ENCODE assay signal across 18 cellular contexts in the genomic region with DNA sequence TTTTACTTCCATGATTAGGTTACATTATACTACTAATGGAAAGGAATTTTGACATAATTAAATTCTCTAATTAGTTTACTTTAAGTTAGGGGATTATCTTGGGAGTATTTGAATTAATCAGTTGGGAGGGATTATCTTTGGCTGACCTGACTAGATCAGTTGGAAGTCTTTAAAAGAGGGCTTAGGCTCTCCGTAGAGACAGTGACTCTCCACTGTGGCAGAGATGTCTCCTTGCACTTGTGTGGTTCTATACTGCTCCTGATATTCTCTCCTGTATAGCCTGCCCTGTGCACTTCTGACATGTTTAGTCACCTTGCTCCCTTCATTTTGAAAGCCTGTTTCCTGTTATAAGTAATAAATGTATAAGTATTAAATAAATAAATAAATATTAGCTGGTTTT.
A peak's percentile ranks its signal among the peaks of the same experiment; 100 is the strongest.
DNase-seq lines count a peak whose midpoint lies in the region; ATAC-seq and TF ChIP-seq lines count a peak whose summit lies in the region.
"Had no signal": no experiment of that assay in that cellular context is flagged by ENCODE, and none has a peak within 500 bp of the region (broad histone marks: within the 10 kb centered on the region; RNA-seq: fewer than 3 reads in every experiment).

No MANE protein-coding gene starts in this region.

- TF ChIP-seq CTCF in GM23338 (conservative IDR thresholded peaks at IDR 0.05; ENCODE audit: low read depth in 2 of 2) (no peak), WERI-Rb-1 (IDR thresholded peaks at IDR 0.05; ENCODE audit: low read depth, low read length) (no peak), neural progenitor cell (IDR thresholded peaks at IDR 0.05) (no peak), Peyer's patch (IDR thresholded peaks at IDR 0.05) (no peak)

- H3K27me3 ChIP-seq in GM23338 (ENCODE audit: insufficient read depth) (no peaks in the 10 kb centered on the region), WERI-Rb-1 (ENCODE audit: insufficient read depth, low read depth, severe bottlenecking) (no peaks in the 10 kb centered on the region), neural progenitor cell (no peaks in the 10 kb centered on the region), Peyer's patch (no peaks in the 10 kb centered on the region)

- H3K36me3 Mint-ChIP-seq in GM23338 (ENCODE audit: low read depth), result 0 out of 3 replicates have a peak, but pooled peaks cover 3% of the 10 kb centered on the region
- H3K36me3 Mint-ChIP-seq in neural progenitor cell, result no peaks in the 10 kb centered on the region
- H3K36me3 Mint-ChIP-seq: CD4-positive, alpha-beta memory T cell had no signal

- no peaks in the 10 kb centered on the region for H4K20me1 ChIP-seq in GM23338 (replicated peaks; ENCODE audit: insufficient read depth)
- H4K20me1 ChIP-seq in neural progenitor cell (ENCODE audit: low read depth), result no peaks in the 10 kb centered on the region

- no peaks in the 10 kb centered on the region; the same call in 2 of the 3 replicates for H3K4me1 Mint-ChIP-seq in GM23338
- no peaks in the 10 kb centered on the region for H3K4me1 Mint-ChIP-seq in neural progenitor cell
- H3K4me1 Mint-ChIP-seq: CD4-positive, alpha-beta memory T cell had no signal

- H3K27me3 Mint-ChIP-seq in GM23338 (ENCODE audit: insufficient read depth, low read depth, poor library complexity) (no peaks in the 10 kb centered on the region), neural progenitor cell (ENCODE audit: insufficient read depth, low read depth) (no peaks in the 10 kb centered on the region)
- H3K27me3 Mint-ChIP-seq: CD4-positive, alpha-beta memory T cell had no signal

- H3K9me2 ChIP-seq in GM23338 (ENCODE audit: insufficient read depth), result no peaks in the 10 kb centered on the region

- no peak overlapping the region for H3K27ac Mint-ChIP-seq in GM23338
- H3K27ac Mint-ChIP-seq in neural progenitor cell, result no peak overlapping the region
- H3K27ac Mint-ChIP-seq: CD4-positive, alpha-beta memory T cell; HFFc6 had no signal

- H3K79me2 ChIP-seq in GM23338 (replicated peaks; ENCODE audit: insufficient read depth), result no peaks in the 10 kb centered on the region
- no peaks in the 10 kb centered on the region for H3K79me2 ChIP-seq in neural progenitor cell (ENCODE audit: low read depth)

- ATAC-seq in GM23338, result peak; percentile 70; the same call in 2 of the 3 replicates
- ATAC-seq in activated CD4-positive, CD25-positive, alpha-beta regulatory T cell treated with anti-CD3 and anti-CD28 coated beads, Interleukin-2, amount 50 U/mL, for 24 hours, result no peak
- ATAC-seq: GM12878 had no signal

- H3K36me3 ChIP-seq in GM23338 (ENCODE audit: insufficient read depth) (no peaks in the 10 kb centered on the region), WERI-Rb-1 (no peaks in the 10 kb centered on the region), neural progenitor cell (no peaks in the 10 kb centered on the region), Peyer's patch (no peaks in the 10 kb centered on the region)
- H3K36me3 ChIP-seq: HAP-1 had no signal

- TF ChIP-seq POLR2A in Peyer's patch (IDR thresholded peaks at IDR 0.05), result no peak

- H3K9me3 ChIP-seq in WERI-Rb-1 (ENCODE audit: severe bottlenecking), result no peaks in the 10 kb centered on the region
- H3K9me3 ChIP-seq in neural progenitor cell (ENCODE audit: low read depth), result no peaks in the 10 kb centered on the region
- no peaks in the 10 kb centered on the region for H3K9me3 ChIP-seq in Peyer's patch
- H3K9me3 ChIP-seq: HAP-1 had no signal

- no peak overlapping the region for H3K27ac ChIP-seq in GM23338 (ENCODE audit: low read depth)
- no peak overlapping the region for H3K27ac ChIP-seq in WERI-Rb-1
- H3K27ac ChIP-seq in neural progenitor cell, result peak overlapping the region; percentile 35
- H3K27ac ChIP-seq in Peyer's patch, result no peak overlapping the region

- H2AFZ ChIP-seq in GM23338 (no peak overlapping the region), neural progenitor cell (replicated peaks) (no peak overlapping the region)

- H3F3A ChIP-seq in GM23338 (replicated peaks; ENCODE audit: low read depth), result no peaks in the 10 kb centered on the region
- peaks cover 8% of the 10 kb centered on the region for H3F3A ChIP-seq in neural progenitor cell (ENCODE audit: low read depth)

- DNase-seq in GM23338 (ENCODE audit: low spot score) (no peak), WERI-Rb-1 (peak; percentile 11), neural progenitor cell (ENCODE audit: low spot score) (peak; percentile 68), NCI-H1694 (lab: John Stamatoyannopoulos, UW) (no peak), Peyer's patch (no peak)
- DNase-seq: C1 segment of cervical spinal cord; Calu3; CD4-positive, alpha-beta memory T cell; COR-L47; DMS 273 treated with DMSO at 0.1 percent for 48 hours; DMS79; EL; GDM1; GOT3; HFFc6 had no signal

- 0 out of 2 replicates have a peak, but pooled peaks cover 5% of the 10 kb centered on the region for H3K4me1 ChIP-seq in GM23338 (ENCODE audit: insufficient read depth)
- peaks cover 17% of the 10 kb centered on the region for H3K4me1 ChIP-seq in neural progenitor cell
- no peaks in the 10 kb centered on the region for H3K4me1 ChIP-seq in Peyer's patch
- H3K4me1 ChIP-seq: HAP-1 had no signal

- no peak overlapping the region for H3K9ac ChIP-seq in neural progenitor cell

- H3K4me2 ChIP-seq in GM23338, result no peak overlapping the region
- no peak overlapping the region for H3K4me2 ChIP-seq in neural progenitor cell

- H3K9me3 Mint-ChIP-seq in GM23338 (no peaks in the 10 kb centered on the region), neural progenitor cell (peaks cover 3% of the 10 kb centered on the region)

- no peak overlapping the region for H3K4me3 ChIP-seq in GM23338
- no peak overlapping the region for H3K4me3 ChIP-seq in WERI-Rb-1 (ENCODE audit: low read depth, low read length)
- no peak overlapping the region for H3K4me3 ChIP-seq in neural progenitor cell
- H3K4me3 ChIP-seq in Peyer's patch, result no peak overlapping the region
- H3K4me3 ChIP-seq: GM12878, HAP-1 had no signal

- H3K4me3 Mint-ChIP-seq in GM23338, result no peak overlapping the region
- no peak overlapping the region for H3K4me3 Mint-ChIP-seq in neural progenitor cell
- H3K4me3 Mint-ChIP-seq: CD4-positive, alpha-beta memory T cell; HFFc6 had no signal

TF ChIP-seq in GM23338, 12 proteins besides CTCF, POLR2A, EP300 and RAD21 (continues in another document):
- TF ChIP-seq JUNB (IDR thresholded peaks at IDR 0.05; ENCODE audit: unreplicated experiment) (no peak), ZNF462 (CRISPR knock-in tag; IDR thresholded peaks at IDR 0.05) (no peak), STAT1 (IDR thresholded peaks at IDR 0.05; ENCODE audit: unreplicated experiment) (no peak), NANOG (IDR thresholded peaks at IDR 0.05; ENCODE audit: borderline replicate concordance) (no peak)

Comparison
In these comparisons a context has a peak if more than half of its experiments do, and no peak if none do; other contexts are left out.
1. DNase-seq: peak in WERI-Rb-1 (single experiment) and neural progenitor cell (single experiment); none in GM23338 (single experiment), NCI-H1694 (single experiment) and Peyer's patch (0 of 3).